16 cellular contexts compared by ENCODE assay signal in the genomic region with DNA sequence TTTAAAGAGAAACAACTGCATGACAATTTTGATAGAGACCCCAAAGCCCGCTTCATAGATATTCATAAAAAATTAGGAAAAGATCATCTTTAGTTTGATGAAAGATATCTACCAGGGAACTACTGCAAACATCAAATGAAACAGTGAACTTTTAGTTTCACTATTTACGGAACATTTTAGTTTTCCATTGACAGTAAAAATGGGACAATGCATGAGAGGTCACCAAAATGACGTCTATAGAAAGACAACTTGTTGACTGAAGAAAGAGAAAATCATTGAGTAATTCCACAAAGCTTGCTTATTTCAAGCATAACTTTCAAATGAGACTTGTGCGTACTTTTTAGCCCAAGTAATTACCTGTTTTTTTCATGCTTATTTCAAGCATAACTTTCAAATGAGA.
"Had no signal": no experiment of that assay in that cellular context is flagged by ENCODE, and none has a peak within 500 bp of the region (broad histone marks: within the 10 kb centered on the region; RNA-seq: fewer than 3 reads in every experiment).

No MANE protein-coding gene starts in this region.

- H3K4me2 ChIP-seq: hepatocyte, smooth muscle cell had no signal

- H3K27me3 ChIP-seq: esophagus squamous epithelium, foreskin keratinocyte, hepatocyte, neutrophil had no signal

- H3K36me3 Mint-ChIP-seq: naive thymus-derived CD8-positive, alpha-beta T cell had no signal

- H3K27ac Mint-ChIP-seq: dendritic cell treated with granulocyte-macrophage colony-stimulating factor and Interleukin-4, amounts not matched to agents 40 ng/mL and 50 ng/mL, for 4 days; effector memory CD8-positive, alpha-beta T cell; naive thymus-derived CD8-positive, alpha-beta T cell had no signal

- DNase-seq: effector memory CD8-positive, alpha-beta T cell; esophagus squamous epithelium; foreskin keratinocyte; head of caudate nucleus; left colon; mucosa of descending colon; naive thymus-derived CD8-positive, alpha-beta T cell; posterior cingulate gyrus; right cardiac atrium; stimulated activated CD4-positive, alpha-beta T cell treated with anti-CD3 and anti-CD28 coated beads, Interleukin-2, amount 100 ng/mL, for 48 hours; stimulated activated naive CD4-positive, alpha-beta T cell treated with Interleukin-2 at 50 U/mL for 16 hours had no signal

- H2AFZ ChIP-seq: hepatocyte had no signal

- H3K9me3 ChIP-seq: esophagus squamous epithelium, mucosa of descending colon, neutrophil had no signal

- H3K27me3 Mint-ChIP-seq: dendritic cell treated with granulocyte-macrophage colony-stimulating factor and Interleukin-4, amounts not matched to agents 40 ng/mL and 50 ng/mL, for 4 days; effector memory CD8-positive, alpha-beta T cell had no signal

- FAIRE-seq: urothelium cell line had no signal

- H3K4me1 Mint-ChIP-seq: naive thymus-derived CD8-positive, alpha-beta T cell had no signal

- H3K27ac ChIP-seq: esophagus squamous epithelium, foreskin keratinocyte, hepatocyte, neutrophil had no signal

- H3K79me2 ChIP-seq: hepatocyte had no signal

- H3K36me3 ChIP-seq: esophagus squamous epithelium, neutrophil had no signal

- H3K9me3 Mint-ChIP-seq: dendritic cell treated with granulocyte-macrophage colony-stimulating factor and Interleukin-4, amounts not matched to agents 40 ng/mL and 50 ng/mL, for 4 days; effector memory CD8-positive, alpha-beta T cell; naive thymus-derived CD8-positive, alpha-beta T cell had no signal

- H3K4me3 Mint-ChIP-seq: dendritic cell treated with granulocyte-macrophage colony-stimulating factor and Interleukin-4, amounts not matched to agents 40 ng/mL and 50 ng/mL, for 4 days; effector memory CD8-positive, alpha-beta T cell; naive thymus-derived CD8-positive, alpha-beta T cell had no signal

- H3K4me1 ChIP-seq: esophagus squamous epithelium, foreskin keratinocyte had no signal

- H3K4me3 ChIP-seq: esophagus squamous epithelium, hepatocyte, mucosa of descending colon, smooth muscle cell had no signal
